ENCODE assay signal across 1 cellular context in the genomic region with DNA sequence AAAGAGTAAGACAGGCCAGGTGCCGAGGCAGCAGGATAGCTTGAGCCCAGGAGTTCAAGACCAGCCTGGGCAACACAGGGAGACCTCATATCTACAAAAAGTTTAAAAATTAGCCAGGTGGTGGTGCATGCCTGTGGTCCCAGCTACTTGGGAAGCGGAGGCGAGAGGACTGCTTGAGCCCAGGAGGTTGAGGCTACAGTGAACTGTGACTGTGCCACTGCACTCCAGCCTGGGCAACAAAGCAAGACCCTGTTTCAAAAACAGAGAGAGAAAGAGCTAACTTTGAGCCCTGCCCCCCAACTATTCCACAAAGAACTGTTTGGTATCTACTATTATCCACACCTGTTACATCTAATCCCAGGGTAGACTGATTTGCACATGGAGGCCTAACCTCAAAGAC.
TF ChIP-seq lines count a peak whose summit lies in the region.

No MANE protein-coding gene starts in this region.

TF ChIP-seq in liver, 16 proteins besides CTCF, POLR2A, EP300 and RAD21 (continued from another document):
- TF ChIP-seq, protein P1, sequence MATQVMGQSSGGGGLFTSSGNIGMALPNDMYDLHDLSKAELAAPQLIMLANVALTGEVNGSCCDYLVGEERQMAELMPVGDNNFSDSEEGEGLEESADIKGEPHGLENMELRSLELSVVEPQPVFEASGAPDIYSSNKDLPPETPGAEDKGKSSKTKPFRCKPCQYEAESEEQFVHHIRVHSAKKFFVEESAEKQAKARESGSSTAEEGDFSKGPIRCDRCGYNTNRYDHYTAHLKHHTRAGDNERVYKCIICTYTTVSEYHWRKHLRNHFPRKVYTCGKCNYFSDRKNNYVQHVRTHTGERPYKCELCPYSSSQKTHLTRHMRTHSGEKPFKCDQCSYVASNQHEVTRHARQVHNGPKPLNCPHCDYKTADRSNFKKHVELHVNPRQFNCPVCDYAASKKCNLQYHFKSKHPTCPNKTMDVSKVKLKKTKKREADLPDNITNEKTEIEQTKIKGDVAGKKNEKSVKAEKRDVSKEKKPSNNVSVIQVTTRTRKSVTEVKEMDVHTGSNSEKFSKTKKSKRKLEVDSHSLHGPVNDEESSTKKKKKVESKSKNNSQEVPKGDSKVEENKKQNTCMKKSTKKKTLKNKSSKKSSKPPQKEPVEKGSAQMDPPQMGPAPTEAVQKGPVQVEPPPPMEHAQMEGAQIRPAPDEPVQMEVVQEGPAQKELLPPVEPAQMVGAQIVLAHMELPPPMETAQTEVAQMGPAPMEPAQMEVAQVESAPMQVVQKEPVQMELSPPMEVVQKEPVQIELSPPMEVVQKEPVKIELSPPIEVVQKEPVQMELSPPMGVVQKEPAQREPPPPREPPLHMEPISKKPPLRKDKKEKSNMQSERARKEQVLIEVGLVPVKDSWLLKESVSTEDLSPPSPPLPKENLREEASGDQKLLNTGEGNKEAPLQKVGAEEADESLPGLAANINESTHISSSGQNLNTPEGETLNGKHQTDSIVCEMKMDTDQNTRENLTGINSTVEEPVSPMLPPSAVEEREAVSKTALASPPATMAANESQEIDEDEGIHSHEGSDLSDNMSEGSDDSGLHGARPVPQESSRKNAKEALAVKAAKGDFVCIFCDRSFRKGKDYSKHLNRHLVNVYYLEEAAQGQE (IDR thresholded peaks at IDR 0.05) = no peak
- no peak for TF ChIP-seq YY1 (IDR thresholded peaks at IDR 0.05)
- TF ChIP-seq, protein P2, sequence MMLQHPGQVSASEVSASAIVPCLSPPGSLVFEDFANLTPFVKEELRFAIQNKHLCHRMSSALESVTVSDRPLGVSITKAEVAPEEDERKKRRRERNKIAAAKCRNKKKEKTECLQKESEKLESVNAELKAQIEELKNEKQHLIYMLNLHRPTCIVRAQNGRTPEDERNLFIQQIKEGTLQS (IDR thresholded peaks at IDR 0.05) = no peak
- no peak for TF ChIP-seq TAF1 (conservative IDR thresholded peaks at IDR 0.05)
